ENCODE assay signal across 1 cellular context in the genomic region with DNA sequence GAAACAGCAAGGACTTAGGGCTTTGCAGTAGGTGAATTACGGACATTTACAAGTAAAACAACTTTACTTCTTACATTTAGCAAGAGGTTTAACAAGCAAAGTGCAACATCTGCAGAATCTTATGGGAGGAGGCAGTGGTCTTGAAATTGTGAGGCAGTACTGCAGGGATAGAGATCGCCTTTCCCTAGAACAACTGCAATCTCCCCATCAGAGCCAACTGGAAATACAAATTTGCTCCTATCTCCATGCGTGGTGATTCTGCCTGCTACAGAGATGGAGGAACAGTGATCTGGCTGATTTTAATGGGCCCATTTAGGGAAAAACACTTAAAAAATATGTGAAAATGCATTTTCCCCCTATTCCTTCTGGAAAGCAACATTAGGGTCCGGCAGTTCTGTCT.
TF ChIP-seq lines count a peak whose summit lies in the region.

No MANE protein-coding gene starts in this region.

TF ChIP-seq in WTC11, 78 proteins besides CTCF, POLR2A, EP300 and RAD21 (continued from another document):
- TF ChIP-seq, protein P1, sequence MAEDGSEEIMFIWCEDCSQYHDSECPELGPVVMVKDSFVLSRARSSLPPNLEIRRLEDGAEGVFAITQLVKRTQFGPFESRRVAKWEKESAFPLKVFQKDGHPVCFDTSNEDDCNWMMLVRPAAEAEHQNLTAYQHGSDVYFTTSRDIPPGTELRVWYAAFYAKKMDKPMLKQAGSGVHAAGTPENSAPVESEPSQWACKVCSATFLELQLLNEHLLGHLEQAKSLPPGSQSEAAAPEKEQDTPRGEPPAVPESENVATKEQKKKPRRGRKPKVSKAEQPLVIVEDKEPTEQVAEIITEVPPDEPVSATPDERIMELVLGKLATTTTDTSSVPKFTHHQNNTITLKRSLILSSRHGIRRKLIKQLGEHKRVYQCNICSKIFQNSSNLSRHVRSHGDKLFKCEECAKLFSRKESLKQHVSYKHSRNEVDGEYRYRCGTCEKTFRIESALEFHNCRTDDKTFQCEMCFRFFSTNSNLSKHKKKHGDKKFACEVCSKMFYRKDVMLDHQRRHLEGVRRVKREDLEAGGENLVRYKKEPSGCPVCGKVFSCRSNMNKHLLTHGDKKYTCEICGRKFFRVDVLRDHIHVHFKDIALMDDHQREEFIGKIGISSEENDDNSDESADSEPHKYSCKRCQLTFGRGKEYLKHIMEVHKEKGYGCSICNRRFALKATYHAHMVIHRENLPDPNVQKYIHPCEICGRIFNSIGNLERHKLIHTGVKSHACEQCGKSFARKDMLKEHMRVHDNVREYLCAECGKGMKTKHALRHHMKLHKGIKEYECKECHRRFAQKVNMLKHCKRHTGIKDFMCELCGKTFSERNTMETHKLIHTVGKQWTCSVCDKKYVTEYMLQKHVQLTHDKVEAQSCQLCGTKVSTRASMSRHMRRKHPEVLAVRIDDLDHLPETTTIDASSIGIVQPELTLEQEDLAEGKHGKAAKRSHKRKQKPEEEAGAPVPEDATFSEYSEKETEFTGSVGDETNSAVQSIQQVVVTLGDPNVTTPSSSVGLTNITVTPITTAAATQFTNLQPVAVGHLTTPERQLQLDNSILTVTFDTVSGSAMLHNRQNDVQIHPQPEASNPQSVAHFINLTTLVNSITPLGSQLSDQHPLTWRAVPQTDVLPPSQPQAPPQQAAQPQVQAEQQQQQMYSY (CRISPR knock-in tag; IDR thresholded peaks at IDR 0.05): no peak
- no peak for TF ChIP-seq NFE2L1 (CRISPR knock-in tag; IDR thresholded peaks at IDR 0.05)
- TF ChIP-seq, protein P2, sequence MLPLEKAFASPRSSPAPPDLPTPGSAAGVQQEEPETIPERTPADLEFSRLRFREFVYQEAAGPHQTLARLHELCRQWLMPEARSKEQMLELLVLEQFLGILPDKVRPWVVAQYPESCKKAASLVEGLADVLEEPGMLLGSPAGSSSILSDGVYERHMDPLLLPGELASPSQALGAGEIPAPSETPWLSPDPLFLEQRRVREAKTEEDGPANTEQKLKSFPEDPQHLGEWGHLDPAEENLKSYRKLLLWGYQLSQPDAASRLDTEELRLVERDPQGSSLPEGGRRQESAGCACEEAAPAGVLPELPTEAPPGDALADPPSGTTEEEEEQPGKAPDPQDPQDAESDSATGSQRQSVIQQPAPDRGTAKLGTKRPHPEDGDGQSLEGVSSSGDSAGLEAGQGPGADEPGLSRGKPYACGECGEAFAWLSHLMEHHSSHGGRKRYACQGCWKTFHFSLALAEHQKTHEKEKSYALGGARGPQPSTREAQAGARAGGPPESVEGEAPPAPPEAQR (CRISPR knock-in tag; IDR thresholded peaks at IDR 0.05): no peak
TF ChIP-seq in WTC11: peak in this region for 0.
